9 cellular contexts compared by ENCODE assay signal in genomic region chr10:78960316-78960800, GRCh38.
DNase-seq lines count a peak whose midpoint lies in the region; ATAC-seq and TF ChIP-seq lines count a peak whose summit lies in the region.
"Had no signal": no experiment of that assay in that cellular context is flagged by ENCODE, and none has a peak within 500 bp of the region (broad histone marks: within the 10 kb centered on the region; RNA-seq: fewer than 3 reads in every experiment).

No MANE protein-coding gene starts in this region.

- H3K9me3 Mint-ChIP-seq in WTC11 = no peaks in the 10 kb centered on the region

- H3K27me3 Mint-ChIP-seq in WTC11 (ENCODE audit: low read depth) = no peaks in the 10 kb centered on the region

- TF ChIP-seq CTCF in GM13976 (IDR thresholded peaks at IDR 0.05; ENCODE audit: borderline replicate concordance, control extremely low read depth, extremely low read depth, insufficient read depth, missing control alignments) (no peak), WTC11 (IDR thresholded peaks at IDR 0.05) (no peak)

- no peaks in the 10 kb centered on the region for H3K36me3 Mint-ChIP-seq in WTC11
- H3K36me3 Mint-ChIP-seq: CD4-positive, CD25-positive, alpha-beta regulatory T cell had no signal

- in situ Hi-C loops in GM13976 (cut with MboI; ENCODE audit: low sequenced_read_pairs, unreplicated experiment) = no loop called here

- ATAC-seq in WTC11 = no peak

- DNase-seq in SIG-M5 treated with dmso at 0.1 percent for 504 hours (lab: John Stamatoyannopoulos, UW; ENCODE audit: unreplicated experiment) = peak; percentile 3
- DNase-seq in SIG-M5 (lab: John Stamatoyannopoulos, UW) = no peak
- peak; percentile 90 for DNase-seq in dermis blood vessel endothelial cell
- DNase-seq in medulla oblongata (ENCODE audit: extremely low spot score) = peak; percentile 91
- no peak for DNase-seq in GM13976 (ENCODE audit: low spot score)
- no peak for DNase-seq in WTC11 (ENCODE audit: low spot score)
- DNase-seq in activated CD4-positive, alpha-beta T cell treated with anti-CD3 and anti-CD28 coated beads, Interleukin-2, amount 50 U/mL, for 48 hours = no peak
- DNase-seq in activated gamma-delta T cell treated with Interleukin-2 at 50 U/mL for 16 hours = no peak
- DNase-seq: CD4-positive, CD25-positive, alpha-beta regulatory T cell had no signal

- H3K4me1 Mint-ChIP-seq in WTC11 = peaks cover 36% of the 10 kb centered on the region
- H3K4me1 Mint-ChIP-seq: CD4-positive, CD25-positive, alpha-beta regulatory T cell had no signal

- H3K27ac Mint-ChIP-seq in WTC11 = no peak overlapping the region

- CTCF ChIA-PET in WTC11 (lab: Charles Lee) = interaction anchor here (5.9 kb wide), 1 partner anchor 13 kb away, joined by 51 read pairs; no protein-coding TSS in a partner anchor

- no peak overlapping the region for H3K4me3 Mint-ChIP-seq in WTC11
- H3K4me3 Mint-ChIP-seq: CD4-positive, CD25-positive, alpha-beta regulatory T cell had no signal

- POLR2A ChIA-PET in WTC11 (lab: Charles Lee) = no interaction called here

TF ChIP-seq in WTC11, 78 proteins besides CTCF, POLR2A, EP300 and RAD21:
- no peak for TF ChIP-seq E2F4 (CRISPR knock-in tag; IDR thresholded peaks at IDR 0.05; ENCODE audit: borderline replicate concordance, low read depth)
- no peak for TF ChIP-seq ETV6 (CRISPR knock-in tag; IDR thresholded peaks at IDR 0.05)
- no peak for TF ChIP-seq ZNF138 (CRISPR knock-in tag; conservative IDR thresholded peaks at IDR 0.05)
- TF ChIP-seq AR (CRISPR knock-in tag; IDR thresholded peaks at IDR 0.05) = no peak
- no peak for TF ChIP-seq ELF4 (CRISPR knock-in tag; IDR thresholded peaks at IDR 0.05; ENCODE audit: low read depth)
- no peak for TF ChIP-seq FOXJ3 (CRISPR knock-in tag; IDR thresholded peaks at IDR 0.05; ENCODE audit: borderline replicate concordance)
TF ChIP-seq in WTC11: peak in this region for 0.

Comparison
In these comparisons a context has a peak if more than half of its experiments do, and no peak if none do; other contexts are left out.
1. DNase-seq: peak in SIG-M5 treated with dmso at 0.1 percent for 504 hours (single experiment), dermis blood vessel endothelial cell (single experiment) and medulla oblongata (single experiment); none in SIG-M5 (single experiment), GM13976 (single experiment), WTC11 (single experiment), activated CD4-positive, alpha-beta T cell treated with anti-CD3 and anti-CD28 coated beads, Interleukin-2, amount 50 U/mL, for 48 hours (0 of 2) and activated gamma-delta T cell treated with Interleukin-2 at 50 U/mL for 16 hours (single experiment).